8 cellular contexts compared by ENCODE assay signal in the genomic region with DNA sequence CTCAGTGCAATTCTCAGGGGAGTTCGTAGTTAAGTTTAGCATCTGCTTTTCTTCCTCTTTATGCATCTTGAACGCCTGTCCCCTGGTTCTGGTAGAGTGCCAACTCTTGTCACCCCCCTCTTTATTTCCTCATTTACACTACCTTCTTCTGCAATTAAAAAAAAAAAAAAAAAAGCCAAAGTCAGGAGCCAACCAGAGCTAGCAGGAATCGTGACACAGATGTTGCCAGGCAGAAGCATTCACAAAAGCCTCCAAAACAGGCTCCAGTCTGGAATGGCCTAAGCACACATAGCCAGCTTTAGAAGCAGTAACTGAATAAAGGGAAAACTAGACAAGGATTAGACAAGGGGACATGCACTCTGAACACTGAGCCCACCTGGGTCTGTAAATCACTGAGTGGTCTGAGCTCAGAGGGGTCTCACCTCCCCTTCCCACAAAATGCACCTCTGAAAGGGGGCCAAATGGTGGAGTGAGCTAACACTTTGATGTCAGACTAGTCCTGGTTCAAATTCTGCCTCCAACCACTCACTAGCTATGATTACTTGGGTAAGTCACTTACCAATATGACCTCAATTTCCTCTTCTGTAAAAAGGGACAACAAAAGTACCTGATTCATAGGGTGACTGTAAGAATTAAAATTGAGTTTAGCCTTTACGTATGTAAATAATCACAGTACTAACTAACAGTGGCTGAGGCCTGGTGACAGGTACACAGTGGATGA. TPM values are rescaled to one million over a fixed set of nuclear protein-coding genes. Genes with fewer than 3 reads are reported as not detected.
DNase-seq lines count a peak whose midpoint lies in the region; ATAC-seq and TF ChIP-seq lines count a peak whose summit lies in the region.

No MANE protein-coding gene starts in this region.

- 17 to 21% (median 17%) methylated on average over 4 of the region's 4 CpGs for WGBS in heart left ventricle, 4 donors

- no peak overlapping the region for H3K4me2 ChIP-seq in DND-41 (ENCODE audit: insufficient read depth, low read length)

- no peak overlapping the region for H3K27ac ChIP-seq in DND-41 (ENCODE audit: low read length)
- H3K27ac ChIP-seq in heart left ventricle = peak overlapping the region; percentile 69 to 98 (median 88)

- no peaks in the 10 kb centered on the region for H3K36me3 ChIP-seq in DND-41 (ENCODE audit: insufficient read depth, low read length)
- no peaks in the 10 kb centered on the region for H3K36me3 ChIP-seq in adipocyte (ENCODE audit: control insufficient read depth, insufficient read depth, low read length, severe bottlenecking)
- H3K36me3 ChIP-seq in heart left ventricle = peaks cover 0 to 47% (median 12%) of the 10 kb centered on the region in 9 donors

- H3K4me1 ChIP-seq in DND-41 (ENCODE audit: insufficient read depth, low read length) (no peaks in the 10 kb centered on the region), adipocyte (ENCODE audit: control insufficient read depth, insufficient read depth, low read length) (peaks cover 6% of the 10 kb centered on the region), heart left ventricle (peaks cover 0 to 69% (median 28%) of the 10 kb centered on the region in 12 donors)

- in situ Hi-C loops in KBM-7 (cut with MboI; ENCODE audit: low pct_unique_long_range_greater_than_20kb, low sequenced_read_pairs) = no loop called here

- H3K27me3 ChIP-seq in DND-41 (ENCODE audit: insufficient read depth, low read length, poor library complexity) (no peaks in the 10 kb centered on the region), adipocyte (replicated peaks; ENCODE audit: control insufficient read depth, insufficient read depth, low read length) (no peaks in the 10 kb centered on the region), heart left ventricle (no peaks in the 10 kb centered on the region)

- no peaks in the 10 kb centered on the region for H3K79me2 ChIP-seq in DND-41 (ENCODE audit: insufficient read depth, low read length)

- TF ChIP-seq POLR2A in heart left ventricle (IDR thresholded peaks at IDR 0.05) = no peak

- ATAC-seq in DND-41 (ENCODE audit: insufficient read depth, low read depth) = peak; percentile 47; the same call in 2 of the 3 replicates
- ATAC-seq in heart left ventricle = peak; percentile 63 to 79 (median 76)
- ATAC-seq in GM18909 (IDR thresholded peaks at IDR 0.05; ENCODE audit: poor library complexity, unreplicated experiment) = no peak

- peaks cover 2% of the 10 kb centered on the region; the same call in 1 of the 2 replicates for H4K20me1 ChIP-seq in DND-41 (ENCODE audit: insufficient read depth, low read length)

- H3K4me3 ChIP-seq in DND-41 (ENCODE audit: low read depth in 1 of 2, low read length in 2 of 2) = no peak overlapping the region
- no peak overlapping the region for H3K4me3 ChIP-seq in adipocyte (ENCODE audit: low read length)
- peak overlapping the region in 11 of 12 donors; percentile 4 to 82 (median 61) for H3K4me3 ChIP-seq in heart left ventricle

- no peaks in the 10 kb centered on the region for H3K9me3 ChIP-seq in DND-41 (ENCODE audit: insufficient read depth, low read length, severe bottlenecking)
- no peaks in the 10 kb centered on the region for H3K9me3 ChIP-seq in adipocyte (ENCODE audit: control insufficient read depth, low read length)
- H3K9me3 ChIP-seq in heart left ventricle = no peaks in the 10 kb centered on the region

- DNase-seq in DND-41 (peak; percentile 24), KBM-7 (peak; percentile 100), RPMI8226 (peak; percentile 84), adipocyte (ENCODE audit: low read depth) (peak; percentile 90), heart left ventricle (peak in 4 of 5 donors; percentile 73 to 79 (median 76)), posterior cingulate gyrus (peak in 7 of 10 donors; percentile 34 to 92 (median 58)), GM19238 (ENCODE audit: insufficient read length, low spot score) (no peak)

- intact Hi-C loops in heart left ventricle (cut with DNase I) = no loop called here
- intact Hi-C loops in posterior cingulate gyrus (cut with DNase I) = no loop called here

- no peak for TF ChIP-seq CTCF in DND-41 (IDR thresholded peaks at IDR 0.05; ENCODE audit: borderline replicate concordance, extremely low read depth, low read length, poor library complexity, severe bottlenecking)
- no peak for TF ChIP-seq CTCF in heart left ventricle (IDR thresholded peaks at IDR 0.05)

- no peak overlapping the region for H2AFZ ChIP-seq in DND-41 (ENCODE audit: low read depth, low read length)

- H3K9ac ChIP-seq in DND-41 (ENCODE audit: low read depth, low read length) (no peak overlapping the region), adipocyte (ENCODE audit: low read length) (no peak overlapping the region)

RNA-seq across cellular contexts. Expression of a gene that starts 2.0 kb away (rescaled TPM):
- total RNA-seq in heart left ventricle = 1,000 to 10,000 TPM in 2 of 9 donors, 100 to 1,000 TPM in 7; 139 to 2,756 (median 300) TPM
- polyA plus RNA-seq in heart left ventricle = 100 to 1,000 TPM; 147 to 208 TPM

RNA-seq across cellular contexts. Expression of a gene that starts 38.9 kb away (rescaled TPM):
- 1,000 to 10,000 TPM; 1,031 to 1,428 (median 1,294) TPM for total RNA-seq in heart left ventricle
- 1,000 to 10,000 TPM; 1,822 to 3,474 TPM for polyA plus RNA-seq in heart left ventricle

RNA-seq across cellular contexts. Expression of a gene that starts 53.2 kb away (rescaled TPM):
- total RNA-seq in heart left ventricle = 10 to 100 TPM; 12.6 to 29.9 (median 16.0) TPM
- polyA plus RNA-seq in heart left ventricle = 10 to 100 TPM; 11.9 to 18.8 TPM

Comparison
In these comparisons a context has a peak if more than half of its experiments do, and no peak if none do; other contexts are left out.
1. H3K4me3 ChIP-seq: peak in heart left ventricle (11 of 12); none in DND-41 (0 of 2) and adipocyte (single experiment).